Comparison of ENCODE assay signal across 29 cellular contexts in the genomic region with DNA sequence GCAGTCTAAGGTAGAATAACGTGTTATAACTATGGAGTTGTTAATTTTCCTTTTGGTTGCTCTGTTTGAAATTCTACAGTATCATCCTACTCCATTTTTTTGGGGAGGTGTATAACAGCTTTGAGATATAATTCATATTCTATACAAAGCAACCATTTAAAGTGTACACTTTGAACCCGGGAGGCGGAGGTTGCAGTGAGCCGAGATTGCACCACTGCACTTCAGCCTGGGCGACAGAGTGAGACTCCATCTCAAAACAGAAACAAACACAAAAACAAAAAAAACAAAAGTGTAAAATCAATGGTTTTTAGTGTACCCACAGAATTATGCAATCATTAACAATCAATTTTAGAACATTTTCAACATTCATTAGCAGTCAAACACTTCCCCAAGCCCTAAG.
"Had no signal": no experiment of that assay in that cellular context is flagged by ENCODE, and none has a peak within 500 bp of the region (broad histone marks: within the 10 kb centered on the region; RNA-seq: fewer than 3 reads in every experiment).

No MANE protein-coding gene starts in this region.

- ATAC-seq: foreskin keratinocyte; gastroesophageal sphincter; heart right ventricle; mucosa of descending colon; psoas muscle; right cardiac atrium; stimulated activated memory B cell treated with anti-CD40 and anti-IgM and Interleukin-4, amounts not matched to agents 10 μg/mL and 1 μg/mL and 100 μg/mL, for 72 hours; stimulated activated naive CD8-positive, alpha-beta T cell treated with anti-CD3 and anti-CD28 coated beads, Interleukin-15, Interleukin-2, amounts not matched to agents 100 U/mL and 50 U/mL, for 24 hours; upper lobe of right lung had no signal

- H3K4me1 Mint-ChIP-seq: mesothelial cell of epicardium; naive B cell; nephron progenitor cell; stimulated activated memory B cell treated with anti-CD40 and anti-IgM and Interleukin-4, amounts not matched to agents 10 μg/mL and 1 μg/mL and 100 μg/mL, for 72 hours had no signal

- H3K27me3 ChIP-seq: colonic mucosa, esophagus muscularis mucosa, foreskin keratinocyte, gastroesophageal sphincter, heart right ventricle, ovary, spleen, testis, tibial artery, upper lobe of right lung, uterus had no signal

- H3K36me3 ChIP-seq: ovary, uterus had no signal

- H3K4me3 ChIP-seq: colonic mucosa, esophagus muscularis mucosa, gastroesophageal sphincter, heart right ventricle, mucosa of descending colon, ovary, psoas muscle, skin epidermis, spleen, testis, tibial artery, upper lobe of right lung, uterus had no signal

- H3K27me3 Mint-ChIP-seq: dendritic cell treated with granulocyte-macrophage colony-stimulating factor and Interleukin-4, amounts not matched to agents 40 ng/mL and 50 ng/mL, for 4 days; naive B cell; stimulated activated memory B cell treated with anti-CD40 and anti-IgM and Interleukin-4, amounts not matched to agents 10 μg/mL and 1 μg/mL and 100 μg/mL, for 72 hours had no signal

- DNase-seq: colonic mucosa; effector CD8-positive, alpha-beta T cell; foreskin keratinocyte; glutamatergic neuron; heart right ventricle; hippocampal formation; mesenchymal stem cell; mucosa of descending colon; naive B cell; nephron progenitor cell; occipital lobe; ovary; posterior cingulate gyrus; psoas muscle; right cardiac atrium; spleen; stimulated activated CD4-positive, alpha-beta T cell treated with anti-CD3 and anti-CD28 coated beads, Interleukin-4, amount 100 ng/mL, for 4 hours; stimulated activated naive CD8-positive, alpha-beta T cell treated with anti-CD3 and anti-CD28 coated beads, Interleukin-15, Interleukin-2, amounts not matched to agents 100 U/mL and 50 U/mL, for 24 hours; substantia nigra; testis; tibial artery; upper lobe of right lung; uterus had no signal

- H3K4me3 Mint-ChIP-seq: dendritic cell treated with granulocyte-macrophage colony-stimulating factor and Interleukin-4, amounts not matched to agents 40 ng/mL and 50 ng/mL, for 4 days; mesothelial cell of epicardium; naive B cell; nephron progenitor cell; stimulated activated memory B cell treated with anti-CD40 and anti-IgM and Interleukin-4, amounts not matched to agents 10 μg/mL and 1 μg/mL and 100 μg/mL, for 72 hours had no signal

- H3K27ac ChIP-seq: colonic mucosa, esophagus muscularis mucosa, foreskin keratinocyte, gastroesophageal sphincter, heart right ventricle, ovary, psoas muscle, skin epidermis, testis, tibial artery, upper lobe of right lung, uterus had no signal

- H3K9me3 ChIP-seq: colonic mucosa, esophagus muscularis mucosa, gastroesophageal sphincter, heart right ventricle, mucosa of descending colon, ovary, psoas muscle, spleen, testis, tibial artery, upper lobe of right lung, uterus had no signal

- H3K4me1 ChIP-seq: colonic mucosa, foreskin keratinocyte, psoas muscle, testis, upper lobe of right lung, uterus had no signal

- H3K9me3 Mint-ChIP-seq: dendritic cell treated with granulocyte-macrophage colony-stimulating factor and Interleukin-4, amounts not matched to agents 40 ng/mL and 50 ng/mL, for 4 days; mesothelial cell of epicardium; naive B cell; nephron progenitor cell; stimulated activated memory B cell treated with anti-CD40 and anti-IgM and Interleukin-4, amounts not matched to agents 10 μg/mL and 1 μg/mL and 100 μg/mL, for 72 hours had no signal

- H3K27ac Mint-ChIP-seq: dendritic cell treated with granulocyte-macrophage colony-stimulating factor and Interleukin-4, amounts not matched to agents 40 ng/mL and 50 ng/mL, for 4 days; mesothelial cell of epicardium; nephron progenitor cell; stimulated activated memory B cell treated with anti-CD40 and anti-IgM and Interleukin-4, amounts not matched to agents 10 μg/mL and 1 μg/mL and 100 μg/mL, for 72 hours had no signal
